Comparison of ENCODE assay signal across 6 cellular contexts in the genomic region with DNA sequence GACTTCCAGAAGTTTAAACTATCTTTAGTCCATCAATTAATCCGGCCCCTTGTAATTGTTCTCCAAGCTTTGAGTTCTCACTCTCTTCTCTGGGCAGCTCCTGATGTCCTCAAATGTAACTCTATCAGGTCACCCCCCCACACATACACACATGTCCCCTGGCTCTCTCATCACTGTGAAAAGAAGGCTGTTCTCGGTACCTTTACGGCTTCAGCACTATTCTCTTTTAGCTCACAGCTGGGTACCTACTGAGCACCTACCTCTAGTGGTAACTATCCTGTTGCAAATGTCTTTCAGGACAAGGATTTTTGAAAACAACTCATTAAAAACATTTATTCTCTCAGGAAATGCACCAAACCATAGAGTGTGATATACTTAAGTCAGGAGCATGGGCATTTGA.
"Had no signal": no experiment of that assay in that cellular context is flagged by ENCODE, and none has a peak within 500 bp of the region (broad histone marks: within the 10 kb centered on the region; RNA-seq: fewer than 3 reads in every experiment).

No MANE protein-coding gene starts in this region.

- ATAC-seq: HepG2, K562 had no signal

- H3K4me3 ChIP-seq: K562 had no signal

- H3K27ac ChIP-seq: HL-60 had no signal

- H3K27me3 Mint-ChIP-seq: IgD-negative memory B cell had no signal

- DNase-seq: IMR-90, KBM-7 had no signal

- H3K36me3 Mint-ChIP-seq: IgD-negative memory B cell had no signal

- H3K4me3 Mint-ChIP-seq: IgD-negative memory B cell had no signal

- H3K27ac Mint-ChIP-seq: IgD-negative memory B cell had no signal
